7 cellular contexts compared by ENCODE assay signal in genomic region chr16:66631558-66631957, GRCh38. TPM values are rescaled to one million over a fixed set of nuclear protein-coding genes. Genes with fewer than 3 reads are reported as not detected.
"Had no signal": no experiment of that assay in that cellular context is flagged by ENCODE, and none has a peak within 500 bp of the region (broad histone marks: within the 10 kb centered on the region; RNA-seq: fewer than 3 reads in every experiment).

No MANE protein-coding gene starts in this region.

RNA-seq across cellular contexts. Expression of gene CMTM2, which starts 52.3 kb away (rescaled TPM):
- total RNA-seq: stomach, subcutaneous adipose tissue, suprapubic skin, tibial nerve, ureter, urinary bladder, vagina had no signal
- polyA plus RNA-seq: urinary bladder had no signal
